In the genomic region with DNA sequence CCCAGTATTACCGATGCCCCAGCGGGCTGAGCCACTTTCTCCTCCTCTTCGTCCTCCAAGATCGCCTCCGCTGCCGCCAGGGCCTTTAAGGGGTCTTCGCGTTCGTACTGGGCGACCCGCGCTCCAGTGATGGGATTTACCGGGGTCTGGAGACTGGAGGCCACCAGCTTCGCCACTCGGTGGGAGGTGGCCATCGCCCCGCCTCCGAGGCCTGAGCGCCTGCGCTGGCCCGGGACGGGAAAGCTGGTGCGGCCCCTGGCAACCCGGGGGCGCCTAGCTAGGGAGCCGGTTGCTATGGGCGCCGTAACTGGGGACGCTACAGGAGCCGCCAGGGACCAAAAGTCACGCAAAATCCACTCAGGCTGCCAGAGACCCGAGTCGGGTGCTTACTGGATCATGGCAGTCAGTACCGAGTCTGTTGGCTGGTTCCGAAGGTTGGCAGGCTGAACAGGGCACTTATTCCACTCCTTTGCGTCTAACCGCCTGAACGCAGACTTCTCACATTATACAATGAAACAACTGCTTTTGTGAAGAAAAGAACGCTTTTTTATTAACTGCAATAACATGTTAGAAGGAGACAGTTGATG, we compare ENCODE assay signal across 8 cellular contexts. TPM values are rescaled to one million over a fixed set of nuclear protein-coding genes. Genes with fewer than 3 reads are reported as not detected.
DNase-seq lines count a peak whose midpoint lies in the region; ATAC-seq and TF ChIP-seq lines count a peak whose summit lies in the region.

Gene FAM161A, minus strand, starts transcription at position 213 of the 587 bp plus-strand sequence. Its CDS starts 19 bp downstream, at position 194.

- peak within 1 kb of the TSS; percentile 84 for H2AFZ ChIP-seq in OCI-LY1 (ENCODE audit: low read length)

- no peaks in the 10 kb centered on the region for H3F3A ChIP-seq in OCI-LY1 (ENCODE audit: insufficient read depth, low read length)

- peak within 1 kb of the TSS; percentile 89 for H3K4me2 ChIP-seq in OCI-LY1 (ENCODE audit: low read length)

- H3K27ac ChIP-seq in HUES64 (ENCODE audit: low read depth, low read length) (peak within 1 kb of the TSS; percentile 66), OCI-LY1 (ENCODE audit: low read depth, low read length, poor library complexity, severe bottlenecking) (peak within 1 kb of the TSS; percentile 83)

- no peak for TF ChIP-seq CTCF in OCI-LY1 (IDR thresholded peaks at IDR 0.05; ENCODE audit: low read length)
- no peak for TF ChIP-seq CTCF in epithelial cell of proximal tubule (conservative IDR thresholded peaks at IDR 0.05; ENCODE audit: low read depth, low read length)

- no peaks in the 10 kb centered on the region for H4K20me1 ChIP-seq in OCI-LY1 (ENCODE audit: insufficient read depth, low read length)

- H3K79me2 ChIP-seq in OCI-LY1 (ENCODE audit: insufficient read depth, low read length) = no peaks in the 10 kb centered on the region

- H3K9me2 ChIP-seq in OCI-LY1 (ENCODE audit: low read depth, low read length) = no peaks in the 10 kb centered on the region

- WGBS in HUES64 = under 1% methylated on average over 39 of the region's 39 CpGs

- DNase-seq in DMS 273 treated with DMSO at 0.1 percent for 48 hours (lab: John Stamatoyannopoulos, UW) = peak; percentile 79
- peak; percentile 47 for DNase-seq in activated T-cell treated with anti-CD3 and anti-CD28 coated beads for 4 hours
- no peak for DNase-seq in epithelial cell of proximal tubule (ENCODE audit: low read depth)
- peak; percentile 90 for DNase-seq in mucosa of gallbladder (ENCODE audit: low spot score)
- peak; percentile 74 for DNase-seq in stimulated activated CD8-positive, alpha-beta memory T cell treated with anti-CD3 and anti-CD28 coated beads, Interleukin-4, amount 100 ng/mL, for 24 hours (ENCODE audit: low read depth)

- H3K36me3 ChIP-seq in HUES64 (ENCODE audit: insufficient read depth, low read length) = no peaks in the 10 kb centered on the region
- H3K36me3 ChIP-seq in OCI-LY1 (ENCODE audit: insufficient read depth, low read length) = no peaks in the 10 kb centered on the region; the same call in 1 of the 2 replicates

- peak within 1 kb of the TSS; percentile 92 for H3K9ac ChIP-seq in HUES64 (ENCODE audit: low read depth, low read length)
- H3K9ac ChIP-seq in OCI-LY1 (ENCODE audit: low read length) = peak within 1 kb of the TSS; percentile 75

- H3K27me3 ChIP-seq in HUES64 (ENCODE audit: insufficient read depth, low read length) (no peaks in the 10 kb centered on the region), OCI-LY1 (ENCODE audit: insufficient read depth, low read length) (no peaks in the 10 kb centered on the region)

- H3K4me1 ChIP-seq in HUES64 (ENCODE audit: insufficient read depth, low read length) (no peaks in the 10 kb centered on the region), OCI-LY1 (ENCODE audit: insufficient read depth, low read length, severe bottlenecking) (peaks cover 26% of the 10 kb centered on the region)

- peak within 1 kb of the TSS; percentile 86 for H3K4me3 ChIP-seq in HUES64 (ENCODE audit: low read length)
- H3K4me3 ChIP-seq in OCI-LY1 (ENCODE audit: low read depth, low read length, poor library complexity, severe bottlenecking) = peak within 1 kb of the TSS; percentile 77
- H3K4me3 ChIP-seq in epithelial cell of proximal tubule (ENCODE audit: low read depth, low read length) = peak within 1 kb of the TSS; percentile 67

- H3K9me3 ChIP-seq in HUES64 (ENCODE audit: insufficient read depth, low read depth, low read length) (no peaks in the 10 kb centered on the region), OCI-LY1 (ENCODE audit: low read length) (no peaks in the 10 kb centered on the region)

- ATAC-seq in GM21526 (IDR thresholded peaks at IDR 0.05; ENCODE audit: low FRiP score, unreplicated experiment) = peak; percentile 70

RNA-seq across cellular contexts. Expression of gene FAM161A, which starts in this region (rescaled TPM):
- 8.1 TPM for polyA plus RNA-seq in HUES64 (2013, experiment 1 of 2)
- polyA plus RNA-seq in HUES64 (2013, experiment 2 of 2) = 7.9 TPM
- total RNA-seq in epithelial cell of proximal tubule = 3.6 and 5.2 TPM in 2 replicates
- 3.8 TPM for total RNA-seq in mucosa of gallbladder
